Comparison of ENCODE assay signal across 8 cellular contexts in the genomic region with DNA sequence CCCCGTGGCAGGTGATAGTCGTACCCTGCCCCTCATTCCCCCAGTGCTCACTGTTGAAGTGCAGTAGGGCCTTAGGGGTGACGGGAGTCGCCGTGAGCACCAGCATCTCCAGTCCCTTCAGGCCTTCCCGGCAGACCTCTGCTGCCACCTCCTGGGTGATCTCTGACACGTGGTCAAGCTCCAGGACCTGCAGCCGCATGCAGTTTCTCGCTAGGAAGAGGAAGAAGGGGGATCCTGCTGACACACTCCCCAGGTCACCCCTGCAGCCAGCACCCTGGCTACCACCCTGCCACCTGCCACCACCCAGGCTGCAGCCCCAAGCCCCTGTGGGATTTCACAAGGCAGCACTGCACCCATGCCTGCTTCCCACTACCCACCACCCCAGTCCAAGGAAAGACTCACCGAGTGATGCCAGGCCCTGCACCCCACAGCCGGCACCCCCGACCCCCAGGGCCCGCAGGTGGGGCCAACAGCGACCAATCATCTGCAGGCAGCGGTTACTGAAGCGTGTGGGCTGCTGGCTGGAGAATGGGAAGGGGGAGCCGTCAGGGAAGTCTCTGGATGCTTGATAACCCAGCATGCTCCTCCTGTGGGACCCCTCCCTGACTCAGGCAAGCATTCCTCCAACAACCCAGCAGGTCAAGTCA. TPM values are rescaled to one million over a fixed set of nuclear protein-coding genes. Genes with fewer than 3 reads are reported as not detected.
DNase-seq lines count a peak whose midpoint lies in the region; ATAC-seq and TF ChIP-seq lines count a peak whose summit lies in the region.

No MANE protein-coding gene starts in this region.

- 45 to 55% methylated on average over 4 to 17 of the region's 17 CpGs for WGBS in endodermal cell (ENCODE audit: insufficient coverage in 1 of 2, insufficient read length in 1 of 2), 2 experiments

- H3K4me3 ChIP-seq in endodermal cell (ENCODE audit: low read length) = no peak overlapping the region

- H3K9ac ChIP-seq in endodermal cell (ENCODE audit: extremely low read depth, low read length, poor library complexity, severe bottlenecking) = no peak overlapping the region

- H3K9me3 ChIP-seq in endodermal cell (ENCODE audit: control insufficient read depth, low read length) = no peaks in the 10 kb centered on the region

- peaks cover 2% of the 10 kb centered on the region for H3K4me1 Mint-ChIP-seq in endodermal cell

- no peak overlapping the region for H3K4me3 Mint-ChIP-seq in endodermal cell

- no peaks in the 10 kb centered on the region for H3K9me3 Mint-ChIP-seq in endodermal cell

- H3K36me3 ChIP-seq in endodermal cell (ENCODE audit: control insufficient read depth, insufficient read depth, low read length) = no peaks in the 10 kb centered on the region

- no peak overlapping the region for H3K27ac Mint-ChIP-seq in endodermal cell

- H3K27ac ChIP-seq in endodermal cell (ENCODE audit: low read depth, low read length) = no peak overlapping the region

- H3K36me3 Mint-ChIP-seq in endodermal cell (ENCODE audit: low read depth) = peaks cover 4% of the 10 kb centered on the region

- no peak for ATAC-seq in GM18907 (IDR thresholded peaks at IDR 0.05; ENCODE audit: unreplicated experiment)

- DNase-seq in GM10266 (ENCODE audit: extremely low spot score) (no peak), NCI-H460 (ENCODE audit: extremely low read depth, low read depth) (peak; percentile 54), endodermal cell (peak; percentile 92), myocyte (ENCODE audit: low read depth) (peak; percentile 64), NCI-H2227 (lab: John Stamatoyannopoulos, UW; ENCODE audit: unreplicated experiment) (no peak), NK-92 (lab: John Stamatoyannopoulos, UW; ENCODE audit: unreplicated experiment) (no peak)
- no peak for DNase-seq in stimulated activated CD4-positive, alpha-beta T cell treated with anti-CD3 and anti-CD28 coated beads, Interleukin-2, amount 100 ng/mL, for 48 hours

- no peaks in the 10 kb centered on the region for H3K4me1 ChIP-seq in endodermal cell (ENCODE audit: control insufficient read depth, insufficient read depth, low read length)

- peak; percentile 23 for TF ChIP-seq CTCF in GM10266 (IDR thresholded peaks at IDR 0.05; ENCODE audit: control insufficient read depth, insufficient read depth, low read depth, missing control alignments)
- TF ChIP-seq CTCF in endodermal cell (conservative IDR thresholded peaks at IDR 0.05) = peak; percentile 77

- H3K27me3 ChIP-seq in endodermal cell (ENCODE audit: control insufficient read depth, insufficient read depth, low read length, poor library complexity, severe bottlenecking) = no peaks in the 10 kb centered on the region

- H3K27me3 Mint-ChIP-seq in endodermal cell (ENCODE audit: insufficient read depth) = no peaks in the 10 kb centered on the region

RNA-seq across cellular contexts. Expression of a gene that starts 23.8 kb away (rescaled TPM):
- 0.66 and 1.4 TPM in 2 replicates for total RNA-seq in NCI-H460 (2014; rRNA removed; shearing (Covaris generic))
- polyA plus RNA-seq in NCI-H460 (2014; cell fraction: nucleus; rRNA removed) = 3.9 and 4.1 TPM in 2 replicates
- total RNA-seq in endodermal cell (10 to 100 TPM in 1 of 2 donors, 1 to 10 TPM in 1; 9.0 to 11.2 TPM), myocyte (2.6 and 7.3 TPM in 2 replicates)
- polyA plus RNA-seq in endodermal cell (2013, experiment 1 of 2) = 1.6 TPM
- polyA plus RNA-seq in endodermal cell (2013, experiment 2 of 2) = 1.6 TPM
- 3.5 TPM for polyA plus RNA-seq in myocyte (2012)

RNA-seq across cellular contexts. Expression of a gene that starts 26.4 kb away (rescaled TPM):
- 538 and 560 TPM in 2 replicates for total RNA-seq in NCI-H460 (2014; rRNA removed; shearing (Covaris generic))
- 568 and 795 TPM in 2 replicates for polyA plus RNA-seq in NCI-H460 (2014; cell fraction: nucleus; rRNA removed)
- total RNA-seq in endodermal cell (100 to 1,000 TPM; 347 to 391 TPM), myocyte (425 and 436 TPM in 2 replicates)
- 254 TPM for polyA plus RNA-seq in endodermal cell (2013, experiment 1 of 2)
- 232 TPM for polyA plus RNA-seq in endodermal cell (2013, experiment 2 of 2)
- 243 TPM for polyA plus RNA-seq in myocyte (2012)

RNA-seq across cellular contexts. Expression of a gene that starts 27.4 kb away (rescaled TPM):
- 6.3 and 10.7 TPM in 2 replicates for total RNA-seq in NCI-H460 (2014; rRNA removed; shearing (Covaris generic))
- 22.3 and 26.1 TPM in 2 replicates for polyA plus RNA-seq in NCI-H460 (2014; cell fraction: nucleus; rRNA removed)
- 10 to 100 TPM in 1 of 2 donors, 1 to 10 TPM in 1; 8.8 to 10.2 TPM for total RNA-seq in endodermal cell
- 14.0 TPM for polyA plus RNA-seq in endodermal cell (2013, experiment 1 of 2)
- 13.9 TPM for polyA plus RNA-seq in endodermal cell (2013, experiment 2 of 2)
- 101 and 102 TPM in 2 replicates for total RNA-seq in myocyte
- 61.5 TPM for polyA plus RNA-seq in myocyte (2012)

RNA-seq across cellular contexts. Expression of a gene that starts 32.9 kb away (rescaled TPM):
- total RNA-seq in NCI-H460 (2014; rRNA removed; shearing (Covaris generic)) = not detected in 2 replicates
- polyA plus RNA-seq in NCI-H460 (2014; cell fraction: nucleus; rRNA removed) = not detected in 2 replicates
- total RNA-seq in endodermal cell (under 1 TPM in 1 of 2 donors, not detected in 1; 0.15 TPM), myocyte (not detected in 2 replicates)
- not detected for polyA plus RNA-seq in endodermal cell (2013, experiment 1 of 2)
- polyA plus RNA-seq in endodermal cell (2013, experiment 2 of 2) = not detected
- not detected for polyA plus RNA-seq in myocyte (2012)

RNA-seq across cellular contexts. Expression of a gene that starts 46.4 kb away (rescaled TPM):
- total RNA-seq in NCI-H460 (2014; rRNA removed; shearing (Covaris generic)) = 42.6 and 48.9 TPM in 2 replicates
- polyA plus RNA-seq in NCI-H460 (2014; cell fraction: nucleus; rRNA removed) = 54.2 and 63.9 TPM in 2 replicates
- total RNA-seq in endodermal cell (10 to 100 TPM; 34.9 to 35.4 TPM), myocyte (18.9 and 20.0 TPM in 2 replicates)
- 29.5 TPM for polyA plus RNA-seq in endodermal cell (2013, experiment 1 of 2)
- polyA plus RNA-seq in endodermal cell (2013, experiment 2 of 2) = 25.7 TPM
- polyA plus RNA-seq in myocyte (2012) = 22.9 TPM

Comparison
In these comparisons a context has a peak if more than half of its experiments do, and no peak if none do; other contexts are left out.
1. DNase-seq: peak in NCI-H460 (single experiment), endodermal cell (single experiment) and myocyte (single experiment); none in GM10266 (single experiment), stimulated activated CD4-positive, alpha-beta T cell treated with anti-CD3 and anti-CD28 coated beads, Interleukin-2, amount 100 ng/mL, for 48 hours (0 of 2), NCI-H2227 (single experiment) and NK-92 (single experiment).